ENCODE assay signal across 1 cellular context in genomic region chr5:4674176-4674575, GRCh38.
TF ChIP-seq lines count a peak whose summit lies in the region.

No MANE protein-coding gene starts in this region.

TF ChIP-seq in H1, 55 proteins besides CTCF, POLR2A, EP300 and RAD21 (continued from another document):
- TF ChIP-seq TBP (IDR thresholded peaks at IDR 0.05; ENCODE audit: low read depth, low read length) (no peak), MAX (IDR thresholded peaks at IDR 0.05) (no peak), RXRA (IDR thresholded peaks at IDR 0.05; ENCODE audit: insufficient read depth, low read depth, low read length) (no peak), GABPA (IDR thresholded peaks at IDR 0.05; ENCODE audit: borderline replicate concordance, insufficient read depth, low read length) (no peak), SP1 (IDR thresholded peaks at IDR 0.05; ENCODE audit: low read depth, low read length) (no peak), BRCA1 (IDR thresholded peaks at IDR 0.05; ENCODE audit: low read depth, low read length) (no peak), CREB1 (IDR thresholded peaks at IDR 0.05) (no peak), RBBP5 (IDR thresholded peaks at IDR 0.05; ENCODE audit: borderline replicate concordance, low read depth, low read length) (no peak), SP4 (IDR thresholded peaks at IDR 0.05; ENCODE audit: low read length) (no peak)
- TF ChIP-seq, protein P1, sequence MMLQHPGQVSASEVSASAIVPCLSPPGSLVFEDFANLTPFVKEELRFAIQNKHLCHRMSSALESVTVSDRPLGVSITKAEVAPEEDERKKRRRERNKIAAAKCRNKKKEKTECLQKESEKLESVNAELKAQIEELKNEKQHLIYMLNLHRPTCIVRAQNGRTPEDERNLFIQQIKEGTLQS (IDR thresholded peaks at IDR 0.05; ENCODE audit: insufficient read depth, low read depth, low read length), result no peak
TF ChIP-seq in H1: peak in this region for 0.
